8 cellular contexts compared by ENCODE assay signal in genomic region chr3:33047842-33048834, GRCh38. TPM values are rescaled to one million over a fixed set of nuclear protein-coding genes. Genes with fewer than 3 reads are reported as not detected.
DNase-seq lines count a peak whose midpoint lies in the region; ATAC-seq and TF ChIP-seq lines count a peak whose summit lies in the region.

No MANE protein-coding gene starts in this region.

- no peak overlapping the region for H3K9ac ChIP-seq in Karpas-422 (ENCODE audit: low read length)
- no peak overlapping the region for H3K9ac ChIP-seq in GM23248
- H3K9ac ChIP-seq in endodermal cell (ENCODE audit: extremely low read depth, low read length, poor library complexity, severe bottlenecking), result no peak overlapping the region

- peak overlapping the region; percentile 64 for H3K27ac ChIP-seq in Karpas-422 (ENCODE audit: low read length)
- no peak overlapping the region for H3K27ac ChIP-seq in GM23248
- H3K27ac ChIP-seq in endodermal cell (ENCODE audit: low read depth, low read length), result no peak overlapping the region

- H3F3A ChIP-seq in GM23248 (ENCODE audit: insufficient read depth), result no peaks in the 10 kb centered on the region

- WGBS in GM23248 (ENCODE audit: low coverage in 1 of 2, low lambda C conversion rate in 2 of 2, missing lambda C conversion rate in 2 of 2), 2 experiments, result 97 to 98% methylated on average over 6 of the region's 6 CpGs
- WGBS in endodermal cell (ENCODE audit: insufficient coverage in 1 of 2, insufficient read length in 1 of 2), 2 experiments, result 83 to 92% methylated on average over 2 to 6 of the region's 6 CpGs

- no peaks in the 10 kb centered on the region for H3K79me2 ChIP-seq in Karpas-422 (ENCODE audit: low read length)
- no peaks in the 10 kb centered on the region for H3K79me2 ChIP-seq in GM23248 (ENCODE audit: insufficient read depth)

- no peaks in the 10 kb centered on the region for H3K9me3 Mint-ChIP-seq in activated naive CD8-positive, alpha-beta T cell treated with anti-CD3 and anti-CD28 coated beads, Interleukin-2, amount 50 U/mL, for 24 hours
- H3K9me3 Mint-ChIP-seq in endodermal cell, result no peaks in the 10 kb centered on the region

- no peaks in the 10 kb centered on the region for H3K9me2 ChIP-seq in Karpas-422 (replicated peaks; ENCODE audit: insufficient read depth, low read length)
- H3K9me2 ChIP-seq in GM23248 (ENCODE audit: insufficient read depth), result no peaks in the 10 kb centered on the region

- no peak overlapping the region for H3K4me3 Mint-ChIP-seq in activated naive CD8-positive, alpha-beta T cell treated with anti-CD3 and anti-CD28 coated beads, Interleukin-2, amount 50 U/mL, for 24 hours
- H3K4me3 Mint-ChIP-seq in endodermal cell, result no peak overlapping the region

- peaks cover 65% of the 10 kb centered on the region for H3K4me1 Mint-ChIP-seq in activated naive CD8-positive, alpha-beta T cell treated with anti-CD3 and anti-CD28 coated beads, Interleukin-2, amount 50 U/mL, for 24 hours
- H3K4me1 Mint-ChIP-seq in endodermal cell, result peaks cover 9% of the 10 kb centered on the region

- peaks cover 16% of the 10 kb centered on the region for H3K36me3 ChIP-seq in Karpas-422 (ENCODE audit: insufficient read depth, low read length)
- peaks cover 18% of the 10 kb centered on the region; the same call in 1 of the 2 replicates for H3K36me3 ChIP-seq in GM23248 (ENCODE audit: low read depth)
- peaks cover 47% of the 10 kb centered on the region for H3K36me3 ChIP-seq in endodermal cell (ENCODE audit: control insufficient read depth, insufficient read depth, low read length)

- peaks cover 54% of the 10 kb centered on the region for H3K36me3 Mint-ChIP-seq in activated naive CD8-positive, alpha-beta T cell treated with anti-CD3 and anti-CD28 coated beads, Interleukin-2, amount 50 U/mL, for 24 hours (ENCODE audit: low read depth)
- H3K36me3 Mint-ChIP-seq in endodermal cell (ENCODE audit: low read depth), result peaks cover 36% of the 10 kb centered on the region

- peak overlapping the region; percentile 19 for H3K4me2 ChIP-seq in Karpas-422 (ENCODE audit: low read depth, low read length, poor library complexity, severe bottlenecking)
- no peak overlapping the region for H3K4me2 ChIP-seq in GM23248 (ENCODE audit: unreplicated experiment)

- peak; percentile 87 for ATAC-seq in activated naive CD8-positive, alpha-beta T cell treated with anti-CD3 and anti-CD28 coated beads, Interleukin-2, amount 50 U/mL, for 24 hours

- H4K20me1 ChIP-seq in Karpas-422 (ENCODE audit: insufficient read depth, low read depth, low read length) (no peaks in the 10 kb centered on the region), GM23248 (ENCODE audit: insufficient read depth) (no peaks in the 10 kb centered on the region)

- H3K9me3 ChIP-seq in Karpas-422 (ENCODE audit: low read length) (no peaks in the 10 kb centered on the region), GM23248 (ENCODE audit: low read depth) (no peaks in the 10 kb centered on the region), endodermal cell (ENCODE audit: control insufficient read depth, low read length) (no peaks in the 10 kb centered on the region)

- no peaks in the 10 kb centered on the region for H3K27me3 Mint-ChIP-seq in activated naive CD8-positive, alpha-beta T cell treated with anti-CD3 and anti-CD28 coated beads, Interleukin-2, amount 50 U/mL, for 24 hours
- no peaks in the 10 kb centered on the region for H3K27me3 Mint-ChIP-seq in endodermal cell (ENCODE audit: insufficient read depth)

- TF ChIP-seq CTCF in endodermal cell (conservative IDR thresholded peaks at IDR 0.05), result no peak

- H3K27me3 ChIP-seq in Karpas-422 (ENCODE audit: low read length) (no peaks in the 10 kb centered on the region), GM23248 (replicated peaks; ENCODE audit: insufficient read depth) (no peaks in the 10 kb centered on the region), endodermal cell (ENCODE audit: control insufficient read depth, insufficient read depth, low read length, poor library complexity, severe bottlenecking) (no peaks in the 10 kb centered on the region)

- H3K4me1 ChIP-seq in Karpas-422 (ENCODE audit: low read length) (peaks cover 19% of the 10 kb centered on the region), GM23248 (ENCODE audit: insufficient read depth) (no peaks in the 10 kb centered on the region), endodermal cell (ENCODE audit: control insufficient read depth, insufficient read depth, low read length) (no peaks in the 10 kb centered on the region)

- peak overlapping the region; percentile 47 for H3K27ac Mint-ChIP-seq in activated naive CD8-positive, alpha-beta T cell treated with anti-CD3 and anti-CD28 coated beads, Interleukin-2, amount 50 U/mL, for 24 hours
- H3K27ac Mint-ChIP-seq in endodermal cell, result no peak overlapping the region

- DNase-seq in stimulated activated CD4-positive, alpha-beta T cell treated with anti-CD3 and anti-CD28 coated beads, Interleukin-2, amount 100 ng/mL, for 24 hours, result peak; percentile 40 to 44
- no peak for DNase-seq in stimulated activated CD4-positive, alpha-beta T cell treated with anti-CD3 and anti-CD28 coated beads, Interleukin-2, amount 100 ng/mL, for 48 hours
- DNase-seq in Karpas-422, result no peak
- peak; percentile 22 for DNase-seq in activated naive CD8-positive, alpha-beta T cell treated with anti-CD3 and anti-CD28 coated beads, Interleukin-2, amount 50 U/mL, for 24 hours
- DNase-seq in GM23248, result no peak
- DNase-seq in HUDEP-2 (lab: John Stamatoyannopoulos, UW; ENCODE audit: unreplicated experiment in 76 of 76), result no peak
- DNase-seq in NCI-H2029 (lab: John Stamatoyannopoulos, UW), result no peak
- DNase-seq in endodermal cell, result no peak

- H3K4me3 ChIP-seq in Karpas-422 (ENCODE audit: low read length), result no peak overlapping the region
- H3K4me3 ChIP-seq in GM23248, result no peak overlapping the region
- no peak overlapping the region for H3K4me3 ChIP-seq in endodermal cell (ENCODE audit: low read length)

- in situ Hi-C loops in GM23248 (cut with MboI), result no loop called here

- H2AFZ ChIP-seq in Karpas-422 (ENCODE audit: low read length), result no peak overlapping the region
- H2AFZ ChIP-seq in GM23248, result no peak overlapping the region

RNA-seq across cellular contexts. Expression of gene GLB1, which starts 48.8 kb away (rescaled TPM):
- 41.8 and 43.0 TPM in 2 replicates for total RNA-seq in Karpas-422 (2014; rRNA removed; shearing (Covaris generic); ENCODE audit: low replicate concordance)
- 97.1 and 111 TPM in 2 replicates for total RNA-seq in GM23248 (2014; rRNA removed; shearing (Covaris generic))
- 80.7 and 84.3 TPM in 2 replicates for polyA plus RNA-seq in GM23248 (2016; fragmentation: Nextera tagmentation; extraction: Ambion mirVana)
- 10 to 100 TPM; 66.9 to 67.9 TPM for total RNA-seq in endodermal cell
- polyA plus RNA-seq in endodermal cell (2013, experiment 1 of 2), result 39.6 TPM
- 42.1 TPM for polyA plus RNA-seq in endodermal cell (2013, experiment 2 of 2)

RNA-seq across cellular contexts. Expression of gene TMPPE, which starts 48.8 kb away (rescaled TPM):
- total RNA-seq in Karpas-422 (2014; rRNA removed; shearing (Covaris generic); ENCODE audit: low replicate concordance), result 7.8 and 12.2 TPM in 2 replicates
- total RNA-seq in GM23248 (2014; rRNA removed; shearing (Covaris generic)), result 3.0 and 4.0 TPM in 2 replicates
- polyA plus RNA-seq in GM23248 (2016; fragmentation: Nextera tagmentation; extraction: Ambion mirVana), result 1.2 and 1.4 TPM in 2 replicates
- total RNA-seq in endodermal cell, result 1 to 10 TPM; 5.2 to 8.4 TPM
- 1.1 TPM for polyA plus RNA-seq in endodermal cell (2013, experiment 1 of 2)
- polyA plus RNA-seq in endodermal cell (2013, experiment 2 of 2), result 1.4 TPM

Comparison
In these comparisons a context has a peak if more than half of its experiments do, and no peak if none do; other contexts are left out.
1. DNase-seq: peak in stimulated activated CD4-positive, alpha-beta T cell treated with anti-CD3 and anti-CD28 coated beads, Interleukin-2, amount 100 ng/mL, for 24 hours (2 of 2) and activated naive CD8-positive, alpha-beta T cell treated with anti-CD3 and anti-CD28 coated beads, Interleukin-2, amount 50 U/mL, for 24 hours (single experiment); none in stimulated activated CD4-positive, alpha-beta T cell treated with anti-CD3 and anti-CD28 coated beads, Interleukin-2, amount 100 ng/mL, for 48 hours (0 of 2), Karpas-422 (single experiment), GM23248 (single experiment), HUDEP-2 (0 of 76), NCI-H2029 (single experiment) and endodermal cell (single experiment).